ENCODE assay signal across 21 cellular contexts in the genomic region with DNA sequence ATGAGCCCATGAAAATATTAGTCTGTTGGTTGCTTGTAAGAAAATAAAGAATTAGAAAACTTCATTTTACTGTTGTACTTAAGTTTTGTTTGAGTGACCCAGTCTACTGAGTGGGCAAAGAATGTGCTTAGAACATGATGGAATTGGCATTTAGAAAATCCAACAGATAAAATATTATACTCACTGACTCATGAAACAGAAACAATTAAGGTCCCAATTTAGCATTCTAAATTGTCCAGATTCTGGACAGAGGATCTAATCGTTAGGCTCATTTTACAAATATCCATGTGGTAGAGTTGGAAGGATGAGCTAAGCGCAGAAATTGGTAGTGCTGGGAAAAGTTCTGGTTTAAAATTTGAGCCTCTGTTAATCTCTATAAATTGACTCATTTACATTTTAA. TPM values are rescaled to one million over a fixed set of nuclear protein-coding genes. Genes with fewer than 3 reads are reported as not detected.
A peak's percentile ranks its signal among the peaks of the same experiment; 100 is the strongest.
DNase-seq lines count a peak whose midpoint lies in the region; ATAC-seq and TF ChIP-seq lines count a peak whose summit lies in the region.
"Had no signal": no experiment of that assay in that cellular context is flagged by ENCODE, and none has a peak within 500 bp of the region (broad histone marks: within the 10 kb centered on the region; RNA-seq: fewer than 3 reads in every experiment).

No MANE protein-coding gene starts in this region.

- TF ChIP-seq CTCF in HFFc6 (IDR thresholded peaks at IDR 0.05) (no peak), retinal pigment epithelial cell (conservative IDR thresholded peaks at IDR 0.05; ENCODE audit: low read depth, low read length) (no peak), mucosa of descending colon (IDR thresholded peaks at IDR 0.05) (no peak)

- H3K9me3 ChIP-seq in mucosa of descending colon = no peaks in the 10 kb centered on the region
- H3K9me3 ChIP-seq: BE2C, SJCRH30 had no signal

- peaks cover 30% of the 10 kb centered on the region for H3K4me1 Mint-ChIP-seq in HFFc6 (ENCODE audit: low read depth)

- H3K4me3 ChIP-seq in retinal pigment epithelial cell (ENCODE audit: low read length) = no peak overlapping the region
- no peak overlapping the region for H3K4me3 ChIP-seq in mucosa of descending colon
- H3K4me3 ChIP-seq: SJCRH30 had no signal

- no peaks in the 10 kb centered on the region for H3K36me3 ChIP-seq in mucosa of descending colon (ENCODE audit: low read depth)
- H3K36me3 ChIP-seq: BE2C had no signal

- peaks cover 4% of the 10 kb centered on the region; the same call in 1 of the 2 replicates for H3K9me3 Mint-ChIP-seq in HFFc6

- no peaks in the 10 kb centered on the region for H3K4me1 ChIP-seq in mucosa of descending colon (ENCODE audit: low read depth)
- H3K4me1 ChIP-seq: BE2C, SJCRH30 had no signal

- no peaks in the 10 kb centered on the region for H3K27me3 Mint-ChIP-seq in HFFc6 (ENCODE audit: insufficient read depth)
- H3K27me3 Mint-ChIP-seq: CD4-positive, CD25-positive, alpha-beta regulatory T cell had no signal

- DNase-seq in AG20443 (ENCODE audit: low spot score) (peak; percentile 16), HFFc6 (peak; percentile 33), amniotic stem cell (lab: John Stamatoyannopoulos, UW) (peak; percentile 2), retinal pigment epithelial cell (ENCODE audit: low read depth) (peak; percentile 12), mucosa of descending colon (no peak), NCI-H128 (lab: John Stamatoyannopoulos, UW; ENCODE audit: unreplicated experiment) (no peak), T-helper 9 cell (no peak)
- DNase-seq: BE2C; CD4-positive, CD25-positive, alpha-beta regulatory T cell; COR-L47; DMS79; KG1; NCI-H1105; NCI-H2029 treated with DMSO at 0.1 percent for 48 hours; NCI-H2171; NCI-H345; NCI-H524; NCI-H82; OCI-M1; SJCRH30 had no signal

- peak overlapping the region; percentile 54 for H3K27ac Mint-ChIP-seq in HFFc6

- intact Hi-C loops in mucosa of descending colon (cut with DNase I, micrococcal nuclease) = no loop called here

- H3K4me3 Mint-ChIP-seq in HFFc6 = 0 out of 2 replicates have a peak overlapping the region, but pooled peaks have one; percentile 17
- H3K4me3 Mint-ChIP-seq: CD4-positive, CD25-positive, alpha-beta regulatory T cell had no signal

- ATAC-seq in mucosa of descending colon = no peak
- ATAC-seq: HCT116 had no signal

- peaks cover 49% of the 10 kb centered on the region for H3K36me3 Mint-ChIP-seq in HFFc6 (ENCODE audit: low read depth)

RNA-seq across cellular contexts. Expression of gene METTL15, which starts 45.4 kb away (rescaled TPM):
- 10 to 100 TPM; 11.0 to 14.1 (median 12.4) TPM for total RNA-seq in HFFc6 (2021; fragmentation: NEBNext Ultra II Directional; extraction: Animal tissue kit (Norgen Biotek cat#: 25700))
- total RNA-seq in mucosa of descending colon = 10 to 100 TPM; 16.4 to 23.2 (median 17.1) TPM

RNA-seq across cellular contexts. Expression of gene KIF18A, which starts 45.6 kb away (rescaled TPM):
- total RNA-seq in HFFc6 (2021; fragmentation: NEBNext Ultra II Directional; extraction: Animal tissue kit (Norgen Biotek cat#: 25700)) = 10 to 100 TPM; 13.1 to 25.4 (median 22.4) TPM
- total RNA-seq in mucosa of descending colon = 1 to 10 TPM; 1.9 to 4.3 (median 2.5) TPM

Comparison
In these comparisons a context has a peak if more than half of its experiments do, and no peak if none do; other contexts are left out.
1. DNase-seq: peak in AG20443 (single experiment), HFFc6 (single experiment), amniotic stem cell (single experiment) and retinal pigment epithelial cell (single experiment); none in mucosa of descending colon (0 of 3), NCI-H128 (single experiment) and T-helper 9 cell (single experiment).